ENCODE assay signal across 8 cellular contexts in the genomic region with DNA sequence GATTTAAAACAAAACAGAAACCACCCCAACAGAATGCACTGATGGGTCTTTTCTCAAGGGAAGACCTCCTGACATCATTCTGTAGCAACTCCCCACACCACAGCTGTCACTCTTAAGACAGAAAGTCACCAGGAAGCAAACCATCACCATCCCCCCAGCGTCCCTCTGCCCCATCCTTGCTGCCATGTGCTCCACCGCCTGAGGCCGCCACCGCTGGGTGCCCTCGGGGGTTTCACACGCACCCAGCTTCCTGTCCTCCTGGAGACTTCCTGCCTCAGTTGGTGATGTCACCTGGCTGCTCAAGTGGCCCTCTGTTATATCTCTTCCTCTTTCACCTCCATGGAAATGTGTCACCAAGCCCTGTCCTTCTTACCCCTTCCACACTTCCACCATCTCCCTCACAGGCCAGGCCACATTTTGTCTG.
A peak's percentile ranks its signal among the peaks of the same experiment; 100 is the strongest.
DNase-seq lines count a peak whose midpoint lies in the region; ATAC-seq and TF ChIP-seq lines count a peak whose summit lies in the region.

No MANE protein-coding gene starts in this region.

- peaks cover 93% of the 10 kb centered on the region for H3K36me3 ChIP-seq in DOHH2 (ENCODE audit: control insufficient read depth, low read length)
- peaks cover 73% of the 10 kb centered on the region; the same call in 1 of the 2 replicates for H3K36me3 ChIP-seq in Loucy (ENCODE audit: insufficient read depth, low read length)

- H3K4me3 ChIP-seq in DOHH2 (ENCODE audit: low read length) (peak overlapping the region; percentile 49), Loucy (ENCODE audit: low read length, poor library complexity, severe bottlenecking) (peak overlapping the region; percentile 31), dorsolateral prefrontal cortex (no peak overlapping the region)

- H3K9ac ChIP-seq in Loucy (ENCODE audit: low read depth, low read length, poor library complexity, severe bottlenecking): peak overlapping the region; percentile 51

- H3F3A ChIP-seq in DOHH2 (ENCODE audit: control insufficient read depth, insufficient read depth): peaks cover 11% of the 10 kb centered on the region
- 0 out of 2 replicates have a peak, but pooled peaks cover 3% of the 10 kb centered on the region for H3F3A ChIP-seq in Loucy (ENCODE audit: low read depth)

- TF ChIP-seq CTCF in DOHH2 (IDR thresholded peaks at IDR 0.05; ENCODE audit: low read depth, low read length, poor library complexity, severe bottlenecking): peak; percentile 45
- TF ChIP-seq CTCF in Loucy (conservative IDR thresholded peaks at IDR 0.05; ENCODE audit: low read length): no peak; the same call in 1 of the 2 replicates
- no peak for TF ChIP-seq CTCF in dorsolateral prefrontal cortex (IDR thresholded peaks at IDR 0.05 in 54 of 56, conservative IDR thresholded peaks at IDR 0.05 in 2 of 56; ENCODE audit: low read depth in 1 of 56, partially characterized antibody in 56 of 56)

- H3K9me2 ChIP-seq in DOHH2 (replicated peaks; ENCODE audit: control insufficient read depth, low read length) (no peaks in the 10 kb centered on the region), Loucy (replicated peaks; ENCODE audit: low read depth, low read length) (no peaks in the 10 kb centered on the region)

- H3K4me1 ChIP-seq in DOHH2 (ENCODE audit: control insufficient read depth, low read length) (peaks cover 54% of the 10 kb centered on the region), Loucy (ENCODE audit: insufficient read depth, low read length, poor library complexity, severe bottlenecking) (peaks cover 37% of the 10 kb centered on the region)

- no peaks in the 10 kb centered on the region for H3K27me3 ChIP-seq in DOHH2 (ENCODE audit: control insufficient read depth, low read length)
- H3K27me3 ChIP-seq in Loucy (ENCODE audit: insufficient read depth, low read length, poor library complexity, severe bottlenecking): no peaks in the 10 kb centered on the region
- no peaks in the 10 kb centered on the region for H3K27me3 ChIP-seq in dorsolateral prefrontal cortex

- no peak overlapping the region for H2AFZ ChIP-seq in Loucy (ENCODE audit: low read length)

- peak; percentile 84 for ATAC-seq in GM21529 (IDR thresholded peaks at IDR 0.05; ENCODE audit: unreplicated experiment)

- peak overlapping the region; percentile 73 for H3K4me2 ChIP-seq in DOHH2 (ENCODE audit: low read length)
- H3K4me2 ChIP-seq in Loucy (ENCODE audit: low read depth, low read length, poor library complexity, severe bottlenecking): peak overlapping the region; percentile 63

- peaks cover 66% of the 10 kb centered on the region for H3K79me2 ChIP-seq in DOHH2 (ENCODE audit: control insufficient read depth, low read length)
- H3K79me2 ChIP-seq in Loucy (ENCODE audit: insufficient read depth, low read length): peaks cover 7% of the 10 kb centered on the region; the same call in 1 of the 2 replicates

- H3K9me3 ChIP-seq in DOHH2 (ENCODE audit: control insufficient read depth, insufficient read depth, low read length) (no peaks in the 10 kb centered on the region), Loucy (ENCODE audit: insufficient read depth, low read depth, low read length) (no peaks in the 10 kb centered on the region)

- peak overlapping the region; percentile 72 for H3K27ac ChIP-seq in DOHH2 (ENCODE audit: low read depth, low read length)
- no peak overlapping the region for H3K27ac ChIP-seq in dorsolateral prefrontal cortex

- H4K20me1 ChIP-seq in DOHH2 (ENCODE audit: control insufficient read depth, insufficient read depth, low read depth, low read length): no peaks in the 10 kb centered on the region
- H4K20me1 ChIP-seq in Loucy (ENCODE audit: insufficient read depth, low read length, poor library complexity, severe bottlenecking): no peaks in the 10 kb centered on the region

- DNase-seq in activated T-cell treated with anti-CD3 and anti-CD28 coated beads for 1 hour (ENCODE audit: low read depth) (peak; percentile 60), dorsolateral prefrontal cortex (no peak), medulla oblongata (ENCODE audit: extremely low spot score) (no peak), iPS-NIHi11 (ENCODE audit: low spot score) (no peak)
- peak; percentile 65 to 83 (median 71) for DNase-seq in stimulated activated CD4-positive, alpha-beta T cell treated with anti-CD3 and anti-CD28 coated beads, Interleukin-12 subunit alpha, Interleukin-12 subunit beta, amount 100 ng/mL, for 48 hours (ENCODE audit: low read depth in 2 of 3, low spot score in 1 of 3)

- intact Hi-C loops in dorsolateral prefrontal cortex (cut with DNase I): no loop called here

Comparison
In these comparisons a context has a peak if more than half of its experiments do, and no peak if none do; other contexts are left out.
1. H3K4me3 ChIP-seq: peak in DOHH2 (single experiment) and Loucy (single experiment); none in dorsolateral prefrontal cortex (0 of 59).
2. DNase-seq: peak in activated T-cell treated with anti-CD3 and anti-CD28 coated beads for 1 hour (single experiment) and stimulated activated CD4-positive, alpha-beta T cell treated with anti-CD3 and anti-CD28 coated beads, Interleukin-12 subunit alpha, Interleukin-12 subunit beta, amount 100 ng/mL, for 48 hours (3 of 3); none in dorsolateral prefrontal cortex (0 of 10), medulla oblongata (single experiment) and iPS-NIHi11 (single experiment).